ENCODE assay signal across 11 cellular contexts in the genomic region with DNA sequence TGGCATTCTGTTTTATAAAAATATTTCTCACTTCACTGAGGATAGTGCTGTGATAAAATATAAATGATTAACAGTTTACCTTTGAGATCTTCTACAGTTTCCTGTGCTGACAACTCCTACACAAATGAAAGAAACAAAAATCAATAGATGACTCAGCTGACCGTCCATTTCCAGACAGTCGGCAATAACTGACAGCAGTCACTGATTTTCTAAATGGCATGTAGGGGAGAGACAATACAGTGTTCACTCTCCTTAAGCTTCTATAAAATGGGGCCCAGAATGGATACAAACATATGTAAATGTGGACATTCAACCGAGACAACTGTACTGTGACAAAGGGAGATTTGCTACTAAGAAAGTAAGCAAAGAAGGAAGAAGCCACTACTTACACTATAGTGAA. TPM values are rescaled to one million over a fixed set of nuclear protein-coding genes. Genes with fewer than 3 reads are reported as not detected.
DNase-seq lines count a peak whose midpoint lies in the region; ATAC-seq, FAIRE-seq and TF ChIP-seq lines count a peak whose summit lies in the region.
"Had no signal": no experiment of that assay in that cellular context is flagged by ENCODE, and none has a peak within 500 bp of the region (broad histone marks: within the 10 kb centered on the region; RNA-seq: fewer than 3 reads in every experiment).

No MANE protein-coding gene starts in this region.

- no peak for TF ChIP-seq RAD21 in HepG2 (CRISPR knock-in tag; IDR thresholded peaks at IDR 0.05)

- no peak overlapping the region for H3K4me3 ChIP-seq in HepG2 (replicated peaks in 1 of 3; ENCODE audit: insufficient read depth in 1 of 3, low read depth in 2 of 3, low read length in 3 of 3)
- H3K4me3 ChIP-seq: body of pancreas, testis had no signal

- no peaks in the 10 kb centered on the region for H3K9me3 ChIP-seq in HepG2 (ENCODE audit: low read length)
- H3K9me3 ChIP-seq: body of pancreas, testis had no signal

- no peak overlapping the region for H3K27ac ChIP-seq in HepG2 (ENCODE audit: extremely low read length, insufficient read depth, low read length)
- H3K27ac ChIP-seq: body of pancreas, testis had no signal

- WGBS in HepG2 (ENCODE audit: low lambda C conversion rate): 1% methylated on average over 3 of the region's 3 CpGs

- peak overlapping the region; percentile 20; the same call in 1 of the 2 replicates for H3K4me2 ChIP-seq in HepG2 (ENCODE audit: low read depth, low read length)

- in situ Hi-C loops in HepG2 (cut with HindIII; ENCODE audit: extremely low pct_ligation_motif_present, low pct_unique_long_range_greater_than_20kb): no loop called here

- H3K36me3 Mint-ChIP-seq in T-cell: peaks cover 56% of the 10 kb centered on the region

- peaks cover 12% of the 10 kb centered on the region for H3K4me1 ChIP-seq in HepG2 (ENCODE audit: insufficient read depth, low read length)
- H3K4me1 ChIP-seq: body of pancreas, testis had no signal

- H3K4me3 Mint-ChIP-seq in T-cell: no peak overlapping the region

- peak; percentile 39 for FAIRE-seq in HepG2 (lab: Jason Lieb, UNC)

- no peaks in the 10 kb centered on the region for H3K27me3 Mint-ChIP-seq in T-cell

- TF ChIP-seq EP300 in HepG2 (IDR thresholded peaks at IDR 0.05; ENCODE audit: low read depth in 2 of 2, low read length in 2 of 2): 0 out of 4 replicates have a peak, but pooled peaks of 1 of the 2 experiments have one; percentile 23
- no peak for TF ChIP-seq EP300 in HepG2 (CRISPR knock-in tag; IDR thresholded peaks at IDR 0.05; ENCODE audit: borderline replicate concordance)

- no peak overlapping the region for H3K9ac ChIP-seq in HepG2 (ENCODE audit: insufficient read depth, low read depth, low read length)

- TF ChIP-seq CTCF in HepG2 (CRISPR knock-in tag; IDR thresholded peaks at IDR 0.05): no peak

- BruUV-seq in HepG2 (replicated peaks; lab: Mats Ljungman, UMichigan): no TSS peak

- DNase-seq in HepG2 (ENCODE audit: low spot score) (peak; percentile 49), DMS 273 (lab: John Stamatoyannopoulos, UW; ENCODE audit: unreplicated experiment) (no peak), T-cell (no peak)
- DNase-seq in activated effector memory CD4-positive, alpha-beta T cell treated with Interleukin-2 at 50 U/mL for 16 hours: no peak
- no peak for DNase-seq in stimulated activated naive CD4-positive, alpha-beta T cell treated with Interleukin-2 at 50 U/mL for 16 hours (lab: John Stamatoyannopoulos, UW)
- DNase-seq: body of pancreas, NCI-H1417 treated with DMSO at 0.1 percent for 48 hours, testis had no signal

- peaks cover 0 to 17% (median 10%) of the 10 kb centered on the region in 3 donors for H3K4me1 Mint-ChIP-seq in T-cell

- H4K20me1 ChIP-seq in HepG2 (ENCODE audit: insufficient read depth, low read length): no peaks in the 10 kb centered on the region

- no peaks in the 10 kb centered on the region for H3K79me2 ChIP-seq in HepG2 (ENCODE audit: insufficient read depth, low read length)

- POLR2A ChIA-PET in HepG2 (lab: Yijun Ruan, JAX) (no interaction called here), T-cell (lab: Charles Lee) (no interaction called here)

- intact Hi-C loops in HepG2 (cut with micrococcal nuclease; ENCODE audit: unreplicated experiment): no loop called here

- CTCF ChIA-PET in HepG2 (lab: Yijun Ruan, JAX; ENCODE audit: low intra/inter-chr PET ratio, low total read pairs): no interaction called here
- CTCF ChIA-PET in T-cell (lab: Charles Lee): no interaction called here

- H3K36me3 ChIP-seq in HepG2 (replicated peaks in 1 of 2; ENCODE audit: control insufficient read depth in 1 of 2, insufficient read depth in 2 of 2, low read length in 2 of 2): no peaks in the 10 kb centered on the region

- no peak overlapping the region for H2AFZ ChIP-seq in HepG2 (ENCODE audit: low read length)

- no peaks in the 10 kb centered on the region for H3K9me3 Mint-ChIP-seq in T-cell

- H3K27me3 ChIP-seq in HepG2 (ENCODE audit: control insufficient read depth in 1 of 2, insufficient read depth in 2 of 2, low read length in 2 of 2): no peaks in the 10 kb centered on the region; a peak in 2 of 5 replicates
- H3K27me3 ChIP-seq: body of pancreas, testis had no signal

- ATAC-seq in GM18870 (IDR thresholded peaks at IDR 0.05; ENCODE audit: unreplicated experiment): peak; percentile 96
- peak; percentile 97 for ATAC-seq in GM21723 (IDR thresholded peaks at IDR 0.05; ENCODE audit: unreplicated experiment)
- ATAC-seq in HG03439 (IDR thresholded peaks at IDR 0.05; ENCODE audit: unreplicated experiment): peak; percentile 93
- ATAC-seq in HepG2: peak; percentile 93
- ATAC-seq in T-cell (replicated peaks in 1 of 4): no peak
- ATAC-seq: body of pancreas had no signal

- H3K27ac Mint-ChIP-seq in T-cell: no peak overlapping the region

- no peak for TF ChIP-seq POLR2A in HepG2 (IDR thresholded peaks at IDR 0.05; ENCODE audit: insufficient read depth in 1 of 2, low read depth in 2 of 2, low read length in 2 of 2)

TF ChIP-seq in HepG2, 621 proteins besides CTCF, POLR2A, EP300 and RAD21 (continues in another document):
- TF ChIP-seq FOSL2 (CRISPR knock-in tag; IDR thresholded peaks at IDR 0.05) (peak; percentile 94), SOX6 (IDR thresholded peaks at IDR 0.05) (no peak), SOX6 (CRISPR knock-in tag; IDR thresholded peaks at IDR 0.05) (peak; percentile 43; the same call in 1 of the 2 replicates), FOXP4 (CRISPR knock-in tag; IDR thresholded peaks at IDR 0.05) (peak; percentile 44; the same call in 1 of the 2 replicates), HMG20A (CRISPR knock-in tag; IDR thresholded peaks at IDR 0.05; ENCODE audit: borderline replicate concordance) (peak; percentile 38; the same call in 1 of the 2 replicates), FOXP1 (IDR thresholded peaks at IDR 0.05) (no peak), FOXP1 (CRISPR knock-in tag; IDR thresholded peaks at IDR 0.05) (0 out of 2 replicates have a peak, but pooled peaks have one; percentile 39), KMT2B (CRISPR knock-in tag; IDR thresholded peaks at IDR 0.05) (no peak), PPARG (CRISPR knock-in tag; conservative IDR thresholded peaks at IDR 0.05) (no peak), SAP130 (CRISPR knock-in tag; IDR thresholded peaks at IDR 0.05; ENCODE audit: low read depth) (peak; percentile 53), MAFK (conservative IDR thresholded peaks at IDR 0.05 in 1 of 2, IDR thresholded peaks at IDR 0.05 in 1 of 2; ENCODE audit: low read length in 2 of 2) (peak; percentile 31 to 33; a peak in 2 of 4 replicates), MAFF (IDR thresholded peaks at IDR 0.05; ENCODE audit: low read depth, low read length) (peak; percentile 43), ZNF510 (CRISPR knock-in tag; IDR thresholded peaks at IDR 0.05; ENCODE audit: low read depth) (no peak), PHF20 (CRISPR knock-in tag; IDR thresholded peaks at IDR 0.05) (no peak)

RNA-seq across cellular contexts. Expression of gene PCNX2, which starts 34.3 kb away (rescaled TPM):
- total RNA-seq in HepG2 (2016; rRNA removed; fragmentation: Illumina TruSeq; extraction: Trizol) (0.11 TPM in 1 of 2 replicates, not detected in the other), T-cell (10 to 100 TPM; 47.2 to 91.7 (median 68.6) TPM)
- total RNA-seq in HepG2 (2016; cell fraction: cytosol; rRNA removed; fragmentation: Illumina TruSeq; extraction: Trizol; ENCODE audit: low read depth): not detected in 2 replicates
- total RNA-seq in HepG2 (2016; cell fraction: insoluble cytoplasmic fraction; rRNA removed; fragmentation: Illumina TruSeq; extraction: Trizol): not detected in 2 replicates
- total RNA-seq in HepG2 (2016; cell fraction: membrane; rRNA removed; fragmentation: Illumina TruSeq; extraction: Trizol): not detected in 2 replicates
- not detected in 2 replicates for total RNA-seq in HepG2 (2016; cell fraction: nucleus; rRNA removed; fragmentation: Illumina TruSeq; extraction: Trizol)
- 0.13 and 0.42 TPM in 2 replicates for polyA plus RNA-seq in HepG2 (2011; rRNA removed)
- 0.06 and 0.12 TPM in 2 replicates for polyA plus RNA-seq in HepG2 (2011; cell fraction: cytosol; rRNA removed)
- polyA plus RNA-seq in HepG2 (2011; cell fraction: nucleus; rRNA removed): 0.33 and 0.39 TPM in 2 replicates
- 0.21 TPM in 1 of 2 replicates, not detected in the other for polyA plus RNA-seq in HepG2 (2012)
- polyA plus RNA-seq in HepG2 (2016; cell fraction: cytosol; fragmentation: Illumina TruSeq; extraction: Trizol; ENCODE audit: low read depth): not detected in 2 replicates
- not detected in 2 replicates for polyA plus RNA-seq in HepG2 (2016; cell fraction: insoluble cytoplasmic fraction; fragmentation: Illumina TruSeq; extraction: Trizol; ENCODE audit: low read depth)
- not detected in 2 replicates for polyA plus RNA-seq in HepG2 (2016; cell fraction: membrane; fragmentation: Illumina TruSeq; extraction: Trizol; ENCODE audit: low read depth)
- polyA plus RNA-seq in HepG2 (2016; cell fraction: nucleus; fragmentation: Illumina TruSeq; extraction: Trizol; ENCODE audit: insufficient read depth, low read depth): not detected in 2 replicates
- polyA minus RNA-seq in HepG2 (2011; rRNA and poly(A)+ RNA removed; ENCODE audit: low replicate concordance): 61.8 TPM in 1 of 2 replicates, not detected in the other
- 0.26 and 0.49 TPM in 2 replicates for polyA minus RNA-seq in HepG2 (2011; cell fraction: cytosol; rRNA and poly(A)+ RNA removed)
- 0.26 TPM in 1 of 2 replicates, not detected in the other for polyA minus RNA-seq in HepG2 (2011; cell fraction: nucleus; rRNA and poly(A)+ RNA removed)

Comparison
In these comparisons a context has a peak if more than half of its experiments do, and no peak if none do; other contexts are left out.
1. ATAC-seq: peak in GM18870 (single experiment), GM21723 (single experiment), HG03439 (single experiment) and HepG2 (single experiment); none in T-cell (0 of 4).
2. RNA of gene PCNX2, which starts 34.3 kb away (total RNA-seq): 47.2 to 91.7 TPM in T-cell; 0.11 TPM in HepG2; every median in the first group is over 10 times any median in the second.